Comparison of ENCODE assay signal across 15 cellular contexts in genomic region chr10:79623663-79624062, GRCh38. TPM values are rescaled to one million over a fixed set of nuclear protein-coding genes. Genes with fewer than 3 reads are reported as not detected.
"Had no signal": no experiment of that assay in that cellular context is flagged by ENCODE, and none has a peak within 500 bp of the region (broad histone marks: within the 10 kb centered on the region; RNA-seq: fewer than 3 reads in every experiment).

No MANE protein-coding gene starts in this region.

RNA-seq across cellular contexts. Expression of gene SFTPA1, which starts 12.9 kb away (rescaled TPM):
- total RNA-seq: kidney; kidney epithelial cell; left colon; left ventricle myocardium inferior; liver; lower leg skin; lung microvascular endothelial cell; mammary epithelial cell; mesenteric fat pad; mesothelial cell of epicardium; mononuclear cell; myocyte; naive thymus-derived CD4-positive, alpha-beta T cell had no signal
- polyA plus RNA-seq: immature natural killer cell; keratinocyte; liver; mammary epithelial cell; naive thymus-derived CD4-positive, alpha-beta T cell had no signal
